Comparison of ENCODE assay signal across 8 cellular contexts in the genomic region with DNA sequence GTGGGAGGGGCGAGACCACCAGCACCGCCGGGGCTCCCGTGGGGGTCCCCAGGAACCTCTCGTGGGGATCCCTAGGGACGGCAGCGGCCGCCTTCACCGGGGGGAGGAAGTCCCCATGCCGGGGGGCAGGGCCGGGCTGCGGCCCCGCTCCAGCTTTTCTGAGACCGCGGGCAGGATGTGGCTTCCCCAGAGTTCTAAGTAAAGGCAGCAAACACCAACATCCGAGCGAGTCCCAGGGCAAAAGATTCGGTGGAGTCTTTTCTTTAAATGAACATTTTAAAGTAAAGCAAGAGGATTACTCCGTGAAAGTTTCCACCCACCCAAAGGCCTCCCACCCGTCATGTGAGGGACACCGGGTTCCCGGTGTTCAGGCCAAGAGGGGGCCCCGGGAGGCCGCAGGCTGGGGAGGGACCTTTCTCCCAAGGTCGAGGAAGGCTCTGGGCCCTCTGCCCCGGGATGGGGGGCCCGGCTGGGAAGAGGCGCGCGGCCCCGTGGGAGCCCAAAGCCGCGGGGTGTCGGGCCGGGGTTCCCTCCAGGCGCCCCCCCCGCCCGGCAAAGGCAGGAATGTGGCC. TPM values are rescaled to one million over a fixed set of nuclear protein-coding genes. Genes with fewer than 3 reads are reported as not detected.
DNase-seq lines count a peak whose midpoint lies in the region; ATAC-seq and TF ChIP-seq lines count a peak whose summit lies in the region.

No MANE protein-coding gene starts in this region.

- peak overlapping the region; percentile 48 for H3K27ac ChIP-seq in KMS-11

- H3K9me3 ChIP-seq in skeletal muscle satellite cell (replicated peaks; ENCODE audit: low read length), result no peaks in the 10 kb centered on the region

- H3K4me2 ChIP-seq in KMS-11, result peak overlapping the region; percentile 72
- H3K4me2 ChIP-seq in skeletal muscle satellite cell (ENCODE audit: low read length), result peak overlapping the region; percentile 97

- peak overlapping the region; percentile 49 for H2AFZ ChIP-seq in KMS-11 (ENCODE audit: low read depth)

- H3K36me3 ChIP-seq in KMS-11 (ENCODE audit: insufficient read depth), result no peaks in the 10 kb centered on the region
- no peaks in the 10 kb centered on the region for H3K36me3 ChIP-seq in skeletal muscle satellite cell (ENCODE audit: insufficient read depth, low read length)

- TF ChIP-seq CTCF in KMS-11 (conservative IDR thresholded peaks at IDR 0.05; ENCODE audit: low read depth, low read length), result no peak

- no peak for TF ChIP-seq POLR2A in GM18505 (IDR thresholded peaks at IDR 0.05; ENCODE audit: borderline replicate concordance, extremely low read depth, insufficient read depth, insufficient read length)

- H3K4me1 ChIP-seq in KMS-11 (ENCODE audit: low read depth, poor library complexity, severe bottlenecking), result peaks cover 29% of the 10 kb centered on the region
- peaks cover 18% of the 10 kb centered on the region for H3K4me1 ChIP-seq in skeletal muscle satellite cell (ENCODE audit: control insufficient read depth, insufficient read depth, low read length)

- H3K9ac ChIP-seq in KMS-11 (peak overlapping the region; percentile 37; the same call in 1 of the 2 replicates), skeletal muscle satellite cell (ENCODE audit: low read depth, low read length) (peak overlapping the region; percentile 83)

- intact Hi-C loops in left ventricle myocardium superior (cut with micrococcal nuclease), result no loop called here

- DNase-seq in GM03348 (ENCODE audit: low spot score) (peak; percentile 78), left ventricle myocardium superior (peak; percentile 64), midbrain (lab: John Stamatoyannopoulos, UW) (no peak), NCI-H1694 (lab: John Stamatoyannopoulos, UW) (no peak)
- peak; percentile 68 for DNase-seq in activated effector memory CD4-positive, alpha-beta T cell treated with Interleukin-2 at 50 U/mL for 16 hours

- no peaks in the 10 kb centered on the region for H3K27me3 ChIP-seq in KMS-11 (ENCODE audit: insufficient read depth, low read depth)
- H3K27me3 ChIP-seq in skeletal muscle satellite cell (ENCODE audit: control insufficient read depth, insufficient read depth, low read length), result no peaks in the 10 kb centered on the region

- ATAC-seq in left ventricle myocardium superior, result peak; percentile 43
- ATAC-seq in GM18505 (IDR thresholded peaks at IDR 0.05; ENCODE audit: unreplicated experiment), result no peak

- H4K20me1 ChIP-seq in KMS-11 (ENCODE audit: insufficient read depth), result no peaks in the 10 kb centered on the region

- H3K4me3 ChIP-seq in KMS-11 (IDR thresholded peaks at IDR 0.05; ENCODE audit: insufficient read depth, low read depth, low read length) (no peak overlapping the region), skeletal muscle satellite cell (ENCODE audit: low read length) (peak overlapping the region; percentile 80)

- no peaks in the 10 kb centered on the region for H3K79me2 ChIP-seq in KMS-11 (ENCODE audit: insufficient read depth, low read depth)

RNA-seq across cellular contexts. Expression of a gene that starts 44.1 kb away (rescaled TPM):
- total RNA-seq in left ventricle myocardium superior, result 17.4 TPM
- 7.4 and 24.5 TPM in 2 replicates for total RNA-seq in skeletal muscle satellite cell (2012; rRNA removed)

Comparison
In these comparisons a context has a peak if more than half of its experiments do, and no peak if none do; other contexts are left out.
1. DNase-seq: peak in GM03348 (single experiment), activated effector memory CD4-positive, alpha-beta T cell treated with Interleukin-2 at 50 U/mL for 16 hours (single experiment) and left ventricle myocardium superior (single experiment); none in midbrain (single experiment) and NCI-H1694 (single experiment).